ENCODE assay signal across 18 cellular contexts in the genomic region with DNA sequence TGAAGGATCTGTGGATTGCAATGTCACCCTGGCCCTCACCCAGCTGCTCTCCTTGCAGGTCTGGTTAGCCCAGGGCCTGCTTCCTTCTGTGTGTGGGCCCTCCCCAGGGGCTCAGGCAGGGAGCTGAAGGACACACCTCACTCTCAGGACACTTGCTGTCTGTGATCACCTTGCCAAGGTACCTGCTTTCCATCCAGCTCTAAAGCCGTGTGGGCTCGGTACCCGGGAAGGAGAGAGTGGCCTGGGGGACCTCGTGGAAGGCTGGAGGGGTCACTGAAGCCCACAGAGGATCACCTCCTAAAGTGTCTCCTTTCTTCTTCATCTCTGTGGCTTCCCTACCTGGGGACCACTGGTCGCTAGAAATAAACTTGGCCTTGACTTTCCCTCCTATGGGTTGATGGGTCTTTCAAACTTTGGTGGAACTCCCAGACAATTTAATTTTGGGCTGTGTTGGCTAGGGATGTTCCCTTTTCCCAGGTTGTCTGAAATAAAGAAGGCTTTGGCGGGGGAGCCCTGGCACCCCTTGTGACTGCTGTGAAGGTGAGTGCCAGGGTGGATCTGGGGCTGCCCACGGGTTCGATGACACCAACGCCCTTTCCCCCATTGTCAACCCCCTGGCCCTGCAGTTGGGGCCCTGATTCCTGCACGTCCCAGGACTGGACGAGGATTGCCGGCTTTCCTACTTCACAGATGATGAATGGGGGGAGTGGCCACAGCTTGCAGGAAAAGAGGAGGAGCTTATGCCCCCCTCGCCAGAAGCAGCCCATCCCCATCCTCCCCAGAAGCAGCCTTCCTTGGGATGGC.
DNase-seq lines count a peak whose midpoint lies in the region; ATAC-seq and TF ChIP-seq lines count a peak whose summit lies in the region.
"Had no signal": no experiment of that assay in that cellular context is flagged by ENCODE, and none has a peak within 500 bp of the region (broad histone marks: within the 10 kb centered on the region; RNA-seq: fewer than 3 reads in every experiment).

No MANE protein-coding gene starts in this region.

- no peak overlapping the region for H3K27ac ChIP-seq in right atrium auricular region
- H3K27ac ChIP-seq in heart right ventricle = no peak overlapping the region
- no peak overlapping the region for H3K27ac ChIP-seq in esophagus muscularis mucosa (replicated peaks in 1 of 4)
- no peak overlapping the region for H3K27ac ChIP-seq in vagina
- H3K27ac ChIP-seq: A549 had no signal

- DNase-seq in right atrium auricular region (ENCODE audit: low spot score) (peak; percentile 44), heart right ventricle (no peak), esophagus muscularis mucosa (ENCODE audit: extremely low spot score) (peak; percentile 77), mucosa of gallbladder (ENCODE audit: low spot score) (peak; percentile 7), vagina (ENCODE audit: extremely low spot score in 2 of 2) (peak; percentile 62 to 89), NCI-H1092 (lab: John Stamatoyannopoulos, UW) (no peak), A172 (ENCODE audit: low spot score) (no peak), NK-92 (lab: John Stamatoyannopoulos, UW; ENCODE audit: unreplicated experiment) (no peak)
- DNase-seq: DMS53, EL, MG63, NCI-H1436, NCI-H187 treated with DMSO at 0.1 percent for 48 hours, NCI-H2107, NCI-H748 treated with DMSO at 0.1 percent for 48 hours, SIG-M5 had no signal

- H3K9me3 ChIP-seq in right atrium auricular region (no peaks in the 10 kb centered on the region), heart right ventricle (no peaks in the 10 kb centered on the region), esophagus muscularis mucosa (no peaks in the 10 kb centered on the region), vagina (no peaks in the 10 kb centered on the region)
- H3K9me3 ChIP-seq: A549, MG63 had no signal

- TF ChIP-seq CTCF in right atrium auricular region (IDR thresholded peaks at IDR 0.05) = no peak
- TF ChIP-seq CTCF in heart right ventricle (IDR thresholded peaks at IDR 0.05) = no peak
- TF ChIP-seq CTCF in esophagus muscularis mucosa (IDR thresholded peaks at IDR 0.05) = no peak
- TF ChIP-seq CTCF in vagina (IDR thresholded peaks at IDR 0.05) = no peak

- no peak for ATAC-seq in heart right ventricle
- ATAC-seq: A549, Panc1 had no signal

- no peak for TF ChIP-seq POLR2A in esophagus muscularis mucosa (IDR thresholded peaks at IDR 0.05; ENCODE audit: low read depth)
- no peak for TF ChIP-seq POLR2A in vagina (IDR thresholded peaks at IDR 0.05)

- TF ChIP-seq EP300 in esophagus muscularis mucosa (IDR thresholded peaks at IDR 0.05) = no peak

- H3K36me3 ChIP-seq in right atrium auricular region = no peaks in the 10 kb centered on the region
- H3K36me3 ChIP-seq in heart right ventricle = no peaks in the 10 kb centered on the region
- no peaks in the 10 kb centered on the region for H3K36me3 ChIP-seq in esophagus muscularis mucosa
- no peaks in the 10 kb centered on the region for H3K36me3 ChIP-seq in vagina
- H3K36me3 ChIP-seq: MG63 had no signal

- H3K4me1 ChIP-seq in right atrium auricular region (no peaks in the 10 kb centered on the region), heart right ventricle (no peaks in the 10 kb centered on the region), esophagus muscularis mucosa (no peaks in the 10 kb centered on the region), vagina (no peaks in the 10 kb centered on the region)
- H3K4me1 ChIP-seq: A549 had no signal

- H3K27me3 ChIP-seq in right atrium auricular region (no peaks in the 10 kb centered on the region), heart right ventricle (peaks cover 0 to 45% (median 13%) of the 10 kb centered on the region in 7 donors), esophagus muscularis mucosa (peaks cover 0 to 53% (median 0%) of the 10 kb centered on the region in 4 donors), vagina (no peaks in the 10 kb centered on the region)
- H3K27me3 ChIP-seq: MG63 had no signal

- 72 to 78% methylated on average over 13 of the region's 13 CpGs for WGBS in heart right ventricle, 2 donors
- WGBS in esophagus muscularis mucosa = 74% methylated on average over 13 of the region's 13 CpGs

- H3K4me3 ChIP-seq in right atrium auricular region (no peak overlapping the region), heart right ventricle (no peak overlapping the region), esophagus muscularis mucosa (no peak overlapping the region), vagina (no peak overlapping the region)
- H3K4me3 ChIP-seq: A549, MG63 had no signal

- intact Hi-C loops in heart right ventricle (cut with DNase I) = no loop called here
- intact Hi-C loops in esophagus muscularis mucosa (cut with DNase I) = no loop called here
- intact Hi-C loops in vagina (cut with DNase I) = no loop called here

Comparison
In these comparisons a context has a peak if more than half of its experiments do, and no peak if none do; other contexts are left out.
1. DNase-seq: peak in right atrium auricular region (single experiment), esophagus muscularis mucosa (single experiment), mucosa of gallbladder (single experiment) and vagina (2 of 2); none in heart right ventricle (0 of 2), NCI-H1092 (single experiment), A172 (single experiment) and NK-92 (single experiment).